ENCODE assay signal across 37 cellular contexts in the genomic region with DNA sequence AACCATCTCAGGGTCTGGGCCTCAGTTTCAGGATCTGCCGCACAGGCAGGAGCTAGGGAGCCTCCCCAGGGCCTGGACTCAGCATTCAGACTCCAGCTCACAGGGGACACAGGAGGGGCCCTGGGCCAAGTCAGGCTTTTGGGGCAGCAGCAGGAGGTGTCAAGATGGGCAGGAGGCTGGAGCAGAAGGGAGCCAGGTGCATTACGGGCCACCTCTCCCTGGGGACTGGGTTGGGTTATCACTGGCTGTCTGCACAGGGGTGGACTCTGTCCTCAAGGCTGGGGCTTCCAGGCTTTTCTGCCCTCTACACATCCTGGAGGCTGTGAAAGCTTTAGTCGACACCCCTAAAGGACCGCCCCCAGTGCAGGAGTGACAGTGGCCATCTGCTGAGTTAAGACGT. TPM values are rescaled to one million over a fixed set of nuclear protein-coding genes. Genes with fewer than 3 reads are reported as not detected.
"Had no signal": no experiment of that assay in that cellular context is flagged by ENCODE, and none has a peak within 500 bp of the region (broad histone marks: within the 10 kb centered on the region; RNA-seq: fewer than 3 reads in every experiment).

No MANE protein-coding gene starts in this region.

- H3K36me3 ChIP-seq: brain microvascular endothelial cell, Peyer's patch had no signal

- DNase-seq: activated CD4-positive, alpha-beta T cell treated with anti-CD3 and anti-CD28 coated beads for 1 hour; activated CD4-positive, alpha-beta T cell treated with anti-CD3 and anti-CD28 coated beads, Interleukin-2, amount 10 ng/mL, durations not matched to agents 24 days and 14 days; activated CD4-positive, alpha-beta T cell treated with anti-CD3 and anti-CD28 coated beads, Interleukin-2, amount 50 U/mL, for 4 hours; activated CD4-positive, CD25-positive, alpha-beta regulatory T cell; activated CD8-positive, alpha-beta T cell treated with anti-CD3 and anti-CD28 coated beads for 36 hours; activated effector memory CD4-positive, alpha-beta T cell treated with anti-CD3 and anti-CD28 coated beads, Interleukin-2, amount 50 U/mL, for 16 hours; activated naive CD4-positive, alpha-beta T cell; activated naive CD4-positive, alpha-beta T cell treated with anti-CD3 and anti-CD28 coated beads, Interleukin-2, amount 50 U/mL, for 16 hours; activated naive CD8-positive, alpha-beta T cell treated with anti-CD3 and anti-CD28 coated beads for 36 hours; activated T-cell treated with anti-CD3 and anti-CD28 coated beads, Interleukin-2, amount 50 U/mL, for 1 hour; activated T-cell treated with anti-CD3 and anti-CD28 coated beads, Interleukin-2, amount 50 U/mL, for 72 hours; amniotic stem cell; aorta; brain microvascular endothelial cell; MM.1S; MV-4-11; NCI-H1092; NCI-H1436 treated with DMSO at 0.1 percent for 48 hours; NCI-H1694 treated with DMSO at 0.1 percent for 48 hours; NCI-H2029; NCI-H2107; NCI-H345; NCI-H524 treated with DMSO at 0.1 percent for 48 hours; NCI-H748 treated with DMSO at 0.1 percent for 48 hours; NK-92 treated with Interleukin-12 subunit alpha and Interleukin-12 subunit beta, amount 100 ng/mL, for 24 hours; PC-3; Peyer's patch; RPMI8226; SW 1271; T-helper 2 cell; T-helper 9 cell had no signal

- H3K4me3 ChIP-seq: Peyer's patch had no signal

- ATAC-seq: activated CD8-positive, alpha-beta T cell treated with anti-CD3 and anti-CD28 coated beads for 36 hours; activated T-helper 17 cell treated with anti-CD3 and anti-CD28 coated beads, Interleukin-2, amount 50 U/mL, for 72 hours; PC-3 had no signal

- H3K27ac ChIP-seq: brain microvascular endothelial cell, KMS-11, Peyer's patch, VCaP had no signal

- H3K4me1 ChIP-seq: Peyer's patch had no signal

- H3K4me2 ChIP-seq: KMS-11 had no signal

- H3K9ac ChIP-seq: KMS-11 had no signal

- H3K27me3 ChIP-seq: Peyer's patch had no signal

- H3K9me3 ChIP-seq: Peyer's patch had no signal

RNA-seq across cellular contexts. Expression of a gene that starts 20.0 kb away (rescaled TPM):
- total RNA-seq: activated CD4-positive, alpha-beta T cell treated with anti-CD3 and anti-CD28 coated beads, Interleukin-2, amount 10 ng/mL, durations not matched to agents 24 days and 14 days; activated CD8-positive, alpha-beta memory T cell treated with anti-CD3 and anti-CD28 coated beads for 36 hours; activated CD8-positive, alpha-beta T cell treated with anti-CD3 and anti-CD28 coated beads for 36 hours; activated naive CD8-positive, alpha-beta T cell treated with anti-CD3 and anti-CD28 coated beads for 36 hours; activated T-cell treated with anti-CD3 and anti-CD28 coated beads, Interleukin-2, amount 50 U/mL, for 72 hours; activated T-helper 17 cell treated with anti-CD3 and anti-CD28 coated beads, Interleukin-2, amount 50 U/mL, for 72 hours; aorta; LHCN-M2; NCI-H460; PC-3 had no signal

RNA-seq across cellular contexts. Expression of a gene that starts 29.0 kb away (rescaled TPM):
- total RNA-seq: activated CD4-positive, alpha-beta T cell treated with anti-CD3 and anti-CD28 coated beads, Interleukin-2, amount 10 ng/mL, durations not matched to agents 24 days and 14 days; activated CD8-positive, alpha-beta memory T cell treated with anti-CD3 and anti-CD28 coated beads for 36 hours; activated CD8-positive, alpha-beta T cell treated with anti-CD3 and anti-CD28 coated beads for 36 hours; activated naive CD8-positive, alpha-beta T cell treated with anti-CD3 and anti-CD28 coated beads for 36 hours; activated T-cell treated with anti-CD3 and anti-CD28 coated beads, Interleukin-2, amount 50 U/mL, for 72 hours; activated T-helper 17 cell treated with anti-CD3 and anti-CD28 coated beads, Interleukin-2, amount 50 U/mL, for 72 hours; aorta; LHCN-M2; NCI-H460; PC-3 had no signal
